ENCODE assay signal across 8 cellular contexts in genomic region chr5:82278711-82279370, GRCh38. TPM values are rescaled to one million over a fixed set of nuclear protein-coding genes. Genes with fewer than 3 reads are reported as not detected.
A peak's percentile ranks its signal among the peaks of the same experiment; 100 is the strongest.
DNase-seq lines count a peak whose midpoint lies in the region; ATAC-seq and TF ChIP-seq lines count a peak whose summit lies in the region.

No MANE protein-coding gene starts in this region.

- peak overlapping the region; percentile 99 for H3K9ac ChIP-seq in liver (ENCODE audit: low read depth in 1 of 2, low read length in 2 of 2)

- no peak for TF ChIP-seq RAD21 in liver (IDR thresholded peaks at IDR 0.05)

- H3K4me3 ChIP-seq in astrocyte of the cerebellum (ENCODE audit: low read depth, low read length): peak overlapping the region; percentile 95
- H3K4me3 ChIP-seq in liver (ENCODE audit: low read depth in 1 of 3, low read length in 3 of 3): peak overlapping the region; percentile 91 to 100 (median 92)
- peak overlapping the region; percentile 74 for H3K4me3 ChIP-seq in thymus (ENCODE audit: low read length)

- H3K27ac ChIP-seq in liver (ENCODE audit: low read depth in 1 of 2, low read length in 2 of 2) (peak overlapping the region; percentile 86 to 93), thymus (ENCODE audit: low read depth) (no peak overlapping the region)

- H3K27me3 ChIP-seq in liver (ENCODE audit: control insufficient read depth in 4 of 4, insufficient read depth in 4 of 4, low read length in 3 of 4) (no peaks in the 10 kb centered on the region), thymus (ENCODE audit: control insufficient read depth, insufficient read depth) (no peaks in the 10 kb centered on the region)

- H3K36me3 ChIP-seq in liver (ENCODE audit: control insufficient read depth in 4 of 4, insufficient read depth in 3 of 4, low read depth in 1 of 4, low read length in 3 of 4) (peaks cover 9 to 23% (median 21%) of the 10 kb centered on the region in 4 donors), thymus (ENCODE audit: control insufficient read depth, insufficient read depth) (peaks cover 19% of the 10 kb centered on the region)

- TF ChIP-seq CTCF in astrocyte of the cerebellum (IDR thresholded peaks at IDR 0.05; ENCODE audit: low read depth, low read length, missing control alignments): no peak
- no peak for TF ChIP-seq CTCF in liver (IDR thresholded peaks at IDR 0.05; ENCODE audit: low read depth, low read length, missing input control)

- no peak for ATAC-seq in HG03039 (IDR thresholded peaks at IDR 0.05; ENCODE audit: unreplicated experiment)

- peak; percentile 7 for DNase-seq in activated CD4-positive, alpha-beta T cell treated with anti-CD3 and anti-CD28 coated beads for 48 hours
- DNase-seq in activated CD4-positive, alpha-beta T cell treated with anti-CD3 and anti-CD28 coated beads, Interleukin-2, amount 50 U/mL, for 48 hours: no peak
- DNase-seq in astrocyte of the cerebellum (ENCODE audit: low read depth) (no peak), NCI-H748 (lab: John Stamatoyannopoulos, UW; ENCODE audit: unreplicated experiment) (no peak), GDM1 (lab: John Stamatoyannopoulos, UW) (no peak)

- H3K9me3 ChIP-seq in liver (ENCODE audit: control insufficient read depth in 4 of 4, low read length in 3 of 4): no peaks in the 10 kb centered on the region
- H3K9me3 ChIP-seq in thymus (ENCODE audit: control insufficient read depth): no peaks in the 10 kb centered on the region

- in situ Hi-C loops in astrocyte of the cerebellum (cut with HindIII; ENCODE audit: low sequenced_read_pairs): no loop called here

- WGBS in liver: 28% methylated on average over 19 of the region's 19 CpGs
- 42% methylated on average over 19 of the region's 19 CpGs for WGBS in thymus

- peaks cover 5 to 25% (median 15%) of the 10 kb centered on the region in 4 donors for H3K4me1 ChIP-seq in liver (ENCODE audit: control insufficient read depth in 4 of 4, insufficient read depth in 4 of 4, low read length in 3 of 4)
- peaks cover 8% of the 10 kb centered on the region for H3K4me1 ChIP-seq in thymus (ENCODE audit: control insufficient read depth, insufficient read depth, low read length)

TF ChIP-seq in liver, 16 proteins besides CTCF, POLR2A, EP300 and RAD21:
- no peak for TF ChIP-seq JUND (IDR thresholded peaks at IDR 0.05)
- no peak for TF ChIP-seq MAX (IDR thresholded peaks at IDR 0.05)
- TF ChIP-seq, protein P1, sequence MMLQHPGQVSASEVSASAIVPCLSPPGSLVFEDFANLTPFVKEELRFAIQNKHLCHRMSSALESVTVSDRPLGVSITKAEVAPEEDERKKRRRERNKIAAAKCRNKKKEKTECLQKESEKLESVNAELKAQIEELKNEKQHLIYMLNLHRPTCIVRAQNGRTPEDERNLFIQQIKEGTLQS (IDR thresholded peaks at IDR 0.05): no peak
- no peak for TF ChIP-seq REST (IDR thresholded peaks at IDR 0.05)
- TF ChIP-seq YY1 (IDR thresholded peaks at IDR 0.05): no peak
- TF ChIP-seq TAF1 (conservative IDR thresholded peaks at IDR 0.05): no peak
- no peak for TF ChIP-seq SP1 (IDR thresholded peaks at IDR 0.05)
- TF ChIP-seq HNF4G (IDR thresholded peaks at IDR 0.05): no peak
- TF ChIP-seq ZBTB33 (IDR thresholded peaks at IDR 0.05): no peak
- no peak for TF ChIP-seq RXRA (IDR thresholded peaks at IDR 0.05)
- no peak for TF ChIP-seq FOXA1 (IDR thresholded peaks at IDR 0.05)
- TF ChIP-seq GABPA (IDR thresholded peaks at IDR 0.05 in 1 of 2, conservative IDR thresholded peaks at IDR 0.05 in 1 of 2): no peak
- TF ChIP-seq EGR1 (IDR thresholded peaks at IDR 0.05; ENCODE audit: low read depth in 2 of 2): no peak
- TF ChIP-seq FOXA2 (IDR thresholded peaks at IDR 0.05): no peak
- TF ChIP-seq HNF4A (conservative IDR thresholded peaks at IDR 0.05): no peak
- TF ChIP-seq NR2F2 (IDR thresholded peaks at IDR 0.05): no peak

RNA-seq across cellular contexts. Expression of gene RPS23, which starts 0.7 kb away (rescaled TPM):
- 1,000 to 10,000 TPM in 1 of 2 donors, 100 to 1,000 TPM in 1; 494 to 1,610 TPM for total RNA-seq in liver
- polyA plus RNA-seq in liver (100 to 1,000 TPM; 447 to 741 TPM), thymus (5,283 TPM)
